Comparison of ENCODE assay signal across 16 cellular contexts in genomic region chrX:39519566-39520301, GRCh38.
DNase-seq lines count a peak whose midpoint lies in the region; ATAC-seq lines count a peak whose summit lies in the region.
"Had no signal": no experiment of that assay in that cellular context is flagged by ENCODE, and none has a peak within 500 bp of the region (broad histone marks: within the 10 kb centered on the region; RNA-seq: fewer than 3 reads in every experiment).

No MANE protein-coding gene starts in this region.

- ATAC-seq in left ventricle myocardium superior (peak; percentile 84), left colon (no peak)
- ATAC-seq in stimulated activated effector memory CD8-positive, alpha-beta T cell treated with anti-CD3 and anti-CD28 coated beads, Interleukin-12 subunit alpha, Interleukin-12 subunit beta, amount 100 ng/mL, for 72 hours, result no peak
- ATAC-seq: activated T-cell treated with anti-CD3 and anti-CD28 coated beads, Interleukin-2, amount 50 U/mL, for 4 hours; effector memory CD8-positive, alpha-beta T cell had no signal

- intact Hi-C loops in left ventricle myocardium superior (cut with micrococcal nuclease), result no loop called here
- intact Hi-C loops in left colon (cut with DNase I, micrococcal nuclease), result no loop called here

- H3K9me3 Mint-ChIP-seq in stimulated activated effector memory CD8-positive, alpha-beta T cell treated with anti-CD3 and anti-CD28 coated beads, Interleukin-12 subunit alpha, Interleukin-12 subunit beta, amount 100 ng/mL, for 72 hours, result no peaks in the 10 kb centered on the region
- H3K9me3 Mint-ChIP-seq in activated T-cell treated with anti-CD3 and anti-CD28 coated beads, Interleukin-2, amount 50 U/mL, for 24 hours, result peaks cover 7% of the 10 kb centered on the region
- H3K9me3 Mint-ChIP-seq: activated CD4-positive, alpha-beta memory T cell treated with anti-CD3 and anti-CD28 coated beads for 36 hours; activated T-cell treated with anti-CD3 and anti-CD28 coated beads, Interleukin-2, amount 50 U/mL, for 4 hours; CD8-positive, alpha-beta memory T cell; effector memory CD8-positive, alpha-beta T cell had no signal

- H3K27me3 Mint-ChIP-seq in activated T-cell treated with anti-CD3 and anti-CD28 coated beads, Interleukin-2, amount 50 U/mL, for 24 hours, result peaks cover 47% of the 10 kb centered on the region
- H3K27me3 Mint-ChIP-seq: activated CD4-positive, alpha-beta memory T cell treated with anti-CD3 and anti-CD28 coated beads for 36 hours had no signal

- no peaks in the 10 kb centered on the region for H3K4me1 Mint-ChIP-seq in stimulated activated effector memory CD8-positive, alpha-beta T cell treated with anti-CD3 and anti-CD28 coated beads, Interleukin-12 subunit alpha, Interleukin-12 subunit beta, amount 100 ng/mL, for 72 hours
- H3K4me1 Mint-ChIP-seq in activated T-cell treated with anti-CD3 and anti-CD28 coated beads, Interleukin-2, amount 50 U/mL, for 24 hours (ENCODE audit: low read depth), result no peaks in the 10 kb centered on the region
- H3K4me1 Mint-ChIP-seq: CD8-positive, alpha-beta memory T cell had no signal

- no peak overlapping the region for H3K4me3 Mint-ChIP-seq in stimulated activated effector memory CD8-positive, alpha-beta T cell treated with anti-CD3 and anti-CD28 coated beads, Interleukin-12 subunit alpha, Interleukin-12 subunit beta, amount 100 ng/mL, for 72 hours
- H3K4me3 Mint-ChIP-seq in activated T-cell treated with anti-CD3 and anti-CD28 coated beads, Interleukin-2, amount 50 U/mL, for 24 hours, result no peak overlapping the region
- H3K4me3 Mint-ChIP-seq: activated CD4-positive, alpha-beta memory T cell treated with anti-CD3 and anti-CD28 coated beads for 36 hours; activated T-cell treated with anti-CD3 and anti-CD28 coated beads, Interleukin-2, amount 50 U/mL, for 4 hours; CD8-positive, alpha-beta memory T cell; effector memory CD8-positive, alpha-beta T cell had no signal

- peak overlapping the region; percentile 76 for H3K27ac Mint-ChIP-seq in stimulated activated effector memory CD8-positive, alpha-beta T cell treated with anti-CD3 and anti-CD28 coated beads, Interleukin-12 subunit alpha, Interleukin-12 subunit beta, amount 100 ng/mL, for 72 hours
- no peak overlapping the region for H3K27ac Mint-ChIP-seq in activated T-cell treated with anti-CD3 and anti-CD28 coated beads, Interleukin-2, amount 50 U/mL, for 24 hours
- H3K27ac Mint-ChIP-seq: activated CD4-positive, alpha-beta memory T cell treated with anti-CD3 and anti-CD28 coated beads for 36 hours; CD8-positive, alpha-beta memory T cell; effector memory CD8-positive, alpha-beta T cell had no signal

- no peaks in the 10 kb centered on the region for H3K36me3 Mint-ChIP-seq in stimulated activated effector memory CD8-positive, alpha-beta T cell treated with anti-CD3 and anti-CD28 coated beads, Interleukin-12 subunit alpha, Interleukin-12 subunit beta, amount 100 ng/mL, for 72 hours
- no peaks in the 10 kb centered on the region for H3K36me3 Mint-ChIP-seq in activated T-cell treated with anti-CD3 and anti-CD28 coated beads, Interleukin-2, amount 50 U/mL, for 24 hours (ENCODE audit: low read depth)
- H3K36me3 Mint-ChIP-seq: activated CD4-positive, alpha-beta memory T cell treated with anti-CD3 and anti-CD28 coated beads for 36 hours; CD8-positive, alpha-beta memory T cell had no signal

- DNase-seq in NCI-H2081 (lab: John Stamatoyannopoulos, UW) (peak; percentile 19 to 34), NCI-H2081 treated with DMSO at 0.1 percent for 48 hours (lab: John Stamatoyannopoulos, UW) (no peak), SK-N-DZ (ENCODE audit: low spot score) (peak; percentile 13), left ventricle myocardium superior (peak; percentile 61), germinal center (ENCODE audit: low spot score) (no peak), left colon (no peak)
- DNase-seq in stimulated activated effector memory CD8-positive, alpha-beta T cell treated with anti-CD3 and anti-CD28 coated beads, Interleukin-12 subunit alpha, Interleukin-12 subunit beta, amount 100 ng/mL, for 72 hours (ENCODE audit: low spot score in 2 of 2), result no peak
- no peak for DNase-seq in activated T-cell treated with anti-CD3 and anti-CD28 coated beads, Interleukin-2, amount 50 U/mL, for 24 hours
- DNase-seq: ACHN; activated CD4-positive, alpha-beta memory T cell treated with anti-CD3 and anti-CD28 coated beads for 36 hours; activated T-cell treated with anti-CD3 and anti-CD28 coated beads, Interleukin-2, amount 50 U/mL, for 4 hours; CD8-positive, alpha-beta memory T cell; cerebellar nuclear complex; effector memory CD8-positive, alpha-beta T cell; NCI-H510A; PC-9 had no signal

Comparison
In these comparisons a context has a peak if more than half of its experiments do, and no peak if none do; other contexts are left out.
1. DNase-seq: peak in NCI-H2081 (2 of 2), SK-N-DZ (single experiment) and left ventricle myocardium superior (single experiment); none in NCI-H2081 treated with DMSO at 0.1 percent for 48 hours (single experiment), stimulated activated effector memory CD8-positive, alpha-beta T cell treated with anti-CD3 and anti-CD28 coated beads, Interleukin-12 subunit alpha, Interleukin-12 subunit beta, amount 100 ng/mL, for 72 hours (0 of 2), germinal center (single experiment), activated T-cell treated with anti-CD3 and anti-CD28 coated beads, Interleukin-2, amount 50 U/mL, for 24 hours (single experiment) and left colon (0 of 2).